ENCODE assay signal across 1 cellular context in genomic region chr21:33047231-33047630, GRCh38.
TF ChIP-seq lines count a peak whose summit lies in the region.

No MANE protein-coding gene starts in this region.

TF ChIP-seq in IMR-90, 13 proteins besides CTCF, POLR2A, EP300 and RAD21:
- TF ChIP-seq SMC3 (IDR thresholded peaks at IDR 0.05; ENCODE audit: low read depth, low read length), result no peak
- TF ChIP-seq MAFK (IDR thresholded peaks at IDR 0.05; ENCODE audit: low read depth, low read length), result peak; percentile 25; the same call in 1 of the 2 replicates
- TF ChIP-seq FOS (IDR thresholded peaks at IDR 0.05; ENCODE audit: low read depth, low read length), result 0 out of 2 replicates have a peak, but pooled peaks have one; percentile 16
TF ChIP-seq in IMR-90: peak in this region for 2.
